Comparison of ENCODE assay signal across 8 cellular contexts in the genomic region with DNA sequence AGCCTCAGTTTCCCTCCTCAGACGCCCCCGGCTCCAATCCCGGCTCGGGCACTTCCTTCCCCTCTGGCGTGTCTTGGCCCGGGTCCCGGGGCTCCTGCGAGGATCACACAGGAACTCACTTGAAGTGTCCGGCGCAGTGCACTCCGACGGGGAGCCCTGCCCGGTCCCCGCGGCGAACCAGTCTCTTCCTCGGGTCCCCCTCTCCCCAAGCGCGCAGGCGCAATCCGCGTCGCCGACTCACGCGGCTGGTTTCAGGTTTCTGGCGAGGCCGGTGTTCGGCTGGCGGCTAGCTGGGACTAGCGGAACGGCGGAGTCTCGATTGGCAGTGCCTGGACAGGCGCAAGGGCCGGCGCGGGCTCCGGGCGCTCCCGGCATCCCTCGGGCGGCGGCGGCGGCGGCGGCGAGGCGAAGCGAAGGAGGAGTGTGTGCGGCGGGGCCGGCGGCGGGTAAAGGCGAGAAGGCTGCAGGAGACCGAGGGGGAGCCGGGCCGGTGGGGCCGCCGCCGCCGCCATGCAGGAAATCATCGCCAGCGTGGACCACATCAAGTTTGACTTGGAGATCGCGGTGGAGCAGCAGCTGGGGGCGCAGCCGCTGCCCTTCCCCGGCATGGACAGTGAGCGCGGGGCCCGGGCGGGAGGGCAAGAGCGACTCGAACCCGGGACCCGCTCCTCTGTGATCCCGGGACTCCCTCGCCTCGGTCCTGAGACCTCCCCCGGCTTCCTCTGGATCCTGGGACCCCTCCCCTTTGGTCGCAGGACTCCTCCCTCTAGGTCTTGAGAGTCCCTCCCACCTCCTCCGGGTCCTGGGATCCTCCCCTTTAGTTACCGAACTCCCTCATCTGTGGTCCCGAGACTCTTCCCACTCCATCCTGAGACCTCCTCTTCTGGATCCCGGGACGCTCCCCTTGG. TPM values are rescaled to one million over a fixed set of nuclear protein-coding genes. Genes with fewer than 3 reads are reported as not detected.
DNase-seq lines count a peak whose midpoint lies in the region; ATAC-seq and TF ChIP-seq lines count a peak whose summit lies in the region.

TSS of gene CPSF4 (plus strand) at position 371 of the 908 bp plus-strand sequence. CDS start at position 511, 140 bp downstream.
TSS of gene PTCD1 (minus strand) at position 226 of the 908 bp plus-strand sequence. CDS start 3,556 bp downstream, outside the sequence.

- H3K36me3 ChIP-seq in esophagus squamous epithelium: peaks cover 0 to 36% (median 6%) of the 10 kb centered on the region in 3 donors

- no peaks in the 10 kb centered on the region for H3K9me3 ChIP-seq in esophagus squamous epithelium

- ATAC-seq in GM21717 (IDR thresholded peaks at IDR 0.05; ENCODE audit: unreplicated experiment): peak; percentile 86

- TF ChIP-seq POLR2A in esophagus squamous epithelium (IDR thresholded peaks at IDR 0.05): peak in 3 of 4 donors; percentile 12 to 57 (median 32)

- H3K27me3 ChIP-seq in esophagus squamous epithelium: no peaks in the 10 kb centered on the region

- DNase-seq in DMS53 treated with DMSO at 0.1 percent for 48 hours (lab: John Stamatoyannopoulos, UW; ENCODE audit: unreplicated experiment) (peak; percentile 93), esophagus squamous epithelium (lab: John Stamatoyannopoulos, UW) (peak; percentile 69), myocyte (ENCODE audit: low read depth) (peak; percentile 99)
- peak; percentile 85 for DNase-seq in Jurkat, Clone E6-1 (ENCODE audit: low read depth, low spot score)
- peak; percentile 95 to 97 for DNase-seq in activated T-cell treated with anti-CD3 and anti-CD28 coated beads, Interleukin-2, amount 50 U/mL, for 48 hours
- DNase-seq in stimulated activated CD8-positive, alpha-beta memory T cell treated with anti-CD3 and anti-CD28 coated beads, Interleukin-7, amount 100 ng/mL, for 4 hours (ENCODE audit: low read depth in 2 of 2): peak; percentile 87 to 88

- 0 to 1% methylated on average over 26 to 29 of the region's 89 CpGs for WGBS in esophagus squamous epithelium, 2 donors

- peak within 1 kb of the TSS; percentile 75 for H3K4me3 ChIP-seq in Jurkat, Clone E6-1 (ENCODE audit: low read length)
- H3K4me3 ChIP-seq in esophagus squamous epithelium: peak within 1 kb of the TSS; percentile 80 to 100 (median 92)

- intact Hi-C loops in esophagus squamous epithelium (cut with DNase I): no loop called here

- peak within 1 kb of the TSS; percentile 89 to 95 (median 92) for H3K27ac ChIP-seq in esophagus squamous epithelium

- peaks cover 11 to 70% (median 31%) of the 10 kb centered on the region in 3 donors for H3K4me1 ChIP-seq in esophagus squamous epithelium

- TF ChIP-seq CTCF in esophagus squamous epithelium (IDR thresholded peaks at IDR 0.05): peak in 1 of 6 experiments; percentile 32

TF ChIP-seq in PFSK-1, 5 proteins besides CTCF, POLR2A, EP300 and RAD21:
- TF ChIP-seq SIN3A (IDR thresholded peaks at IDR 0.05; ENCODE audit: borderline replicate concordance, insufficient read depth, low read length) (peak; percentile 70; the same call in 1 of the 2 replicates), TAF1 (IDR thresholded peaks at IDR 0.05; ENCODE audit: borderline replicate concordance, insufficient read depth, low read length) (peak; percentile 13; the same call in 1 of the 2 replicates), FOXP2 (optimal IDR thresholded peaks at IDR 0.05; ENCODE audit: borderline replicate concordance, extremely low read depth, extremely low read length, insufficient read depth) (peak; percentile 89), POLR2AphosphoS5 (IDR thresholded peaks at IDR 0.05; ENCODE audit: low read depth, low read length) (peak; percentile 74)
- TF ChIP-seq, protein P1, sequence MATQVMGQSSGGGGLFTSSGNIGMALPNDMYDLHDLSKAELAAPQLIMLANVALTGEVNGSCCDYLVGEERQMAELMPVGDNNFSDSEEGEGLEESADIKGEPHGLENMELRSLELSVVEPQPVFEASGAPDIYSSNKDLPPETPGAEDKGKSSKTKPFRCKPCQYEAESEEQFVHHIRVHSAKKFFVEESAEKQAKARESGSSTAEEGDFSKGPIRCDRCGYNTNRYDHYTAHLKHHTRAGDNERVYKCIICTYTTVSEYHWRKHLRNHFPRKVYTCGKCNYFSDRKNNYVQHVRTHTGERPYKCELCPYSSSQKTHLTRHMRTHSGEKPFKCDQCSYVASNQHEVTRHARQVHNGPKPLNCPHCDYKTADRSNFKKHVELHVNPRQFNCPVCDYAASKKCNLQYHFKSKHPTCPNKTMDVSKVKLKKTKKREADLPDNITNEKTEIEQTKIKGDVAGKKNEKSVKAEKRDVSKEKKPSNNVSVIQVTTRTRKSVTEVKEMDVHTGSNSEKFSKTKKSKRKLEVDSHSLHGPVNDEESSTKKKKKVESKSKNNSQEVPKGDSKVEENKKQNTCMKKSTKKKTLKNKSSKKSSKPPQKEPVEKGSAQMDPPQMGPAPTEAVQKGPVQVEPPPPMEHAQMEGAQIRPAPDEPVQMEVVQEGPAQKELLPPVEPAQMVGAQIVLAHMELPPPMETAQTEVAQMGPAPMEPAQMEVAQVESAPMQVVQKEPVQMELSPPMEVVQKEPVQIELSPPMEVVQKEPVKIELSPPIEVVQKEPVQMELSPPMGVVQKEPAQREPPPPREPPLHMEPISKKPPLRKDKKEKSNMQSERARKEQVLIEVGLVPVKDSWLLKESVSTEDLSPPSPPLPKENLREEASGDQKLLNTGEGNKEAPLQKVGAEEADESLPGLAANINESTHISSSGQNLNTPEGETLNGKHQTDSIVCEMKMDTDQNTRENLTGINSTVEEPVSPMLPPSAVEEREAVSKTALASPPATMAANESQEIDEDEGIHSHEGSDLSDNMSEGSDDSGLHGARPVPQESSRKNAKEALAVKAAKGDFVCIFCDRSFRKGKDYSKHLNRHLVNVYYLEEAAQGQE (IDR thresholded peaks at IDR 0.05; ENCODE audit: insufficient read depth in 1 of 2, low read depth in 2 of 2, low read length in 2 of 2): no peak

RNA-seq across cellular contexts. Expression of gene CPSF4, which starts in this region (rescaled TPM):
- 72.9 TPM for polyA plus RNA-seq in Jurkat, Clone E6-1 (2012; ENCODE audit: insufficient read depth, insufficient read length)
- 53.2 TPM for polyA plus RNA-seq in PFSK-1 (2012; ENCODE audit: insufficient read length, low read depth)
- 10 to 100 TPM; 15.1 to 29.2 (median 19.4) TPM for total RNA-seq in esophagus squamous epithelium
- 83.1 and 103 TPM in 2 replicates for total RNA-seq in myocyte
- polyA plus RNA-seq in myocyte (2012): 137 TPM

RNA-seq across cellular contexts. Expression of gene PTCD1, which starts in this region (rescaled TPM):
- polyA plus RNA-seq in Jurkat, Clone E6-1 (2012; ENCODE audit: insufficient read depth, insufficient read length): 11.7 TPM
- 12.1 TPM for polyA plus RNA-seq in PFSK-1 (2012; ENCODE audit: insufficient read length, low read depth)
- 10 to 100 TPM in 1 of 4 donors, 1 to 10 TPM in 3; 5.7 to 12.7 (median 6.6) TPM for total RNA-seq in esophagus squamous epithelium
- total RNA-seq in myocyte: 11.4 and 12.3 TPM in 2 replicates
- 6.7 TPM for polyA plus RNA-seq in myocyte (2012)

Comparison
In these comparisons a context has a peak if more than half of its experiments do, and no peak if none do; other contexts are left out.
1. Peak in every context shown above with its lines: DNase-seq, ATAC-seq, H3K4me3 ChIP-seq and H3K27ac ChIP-seq.